In the genomic region with DNA sequence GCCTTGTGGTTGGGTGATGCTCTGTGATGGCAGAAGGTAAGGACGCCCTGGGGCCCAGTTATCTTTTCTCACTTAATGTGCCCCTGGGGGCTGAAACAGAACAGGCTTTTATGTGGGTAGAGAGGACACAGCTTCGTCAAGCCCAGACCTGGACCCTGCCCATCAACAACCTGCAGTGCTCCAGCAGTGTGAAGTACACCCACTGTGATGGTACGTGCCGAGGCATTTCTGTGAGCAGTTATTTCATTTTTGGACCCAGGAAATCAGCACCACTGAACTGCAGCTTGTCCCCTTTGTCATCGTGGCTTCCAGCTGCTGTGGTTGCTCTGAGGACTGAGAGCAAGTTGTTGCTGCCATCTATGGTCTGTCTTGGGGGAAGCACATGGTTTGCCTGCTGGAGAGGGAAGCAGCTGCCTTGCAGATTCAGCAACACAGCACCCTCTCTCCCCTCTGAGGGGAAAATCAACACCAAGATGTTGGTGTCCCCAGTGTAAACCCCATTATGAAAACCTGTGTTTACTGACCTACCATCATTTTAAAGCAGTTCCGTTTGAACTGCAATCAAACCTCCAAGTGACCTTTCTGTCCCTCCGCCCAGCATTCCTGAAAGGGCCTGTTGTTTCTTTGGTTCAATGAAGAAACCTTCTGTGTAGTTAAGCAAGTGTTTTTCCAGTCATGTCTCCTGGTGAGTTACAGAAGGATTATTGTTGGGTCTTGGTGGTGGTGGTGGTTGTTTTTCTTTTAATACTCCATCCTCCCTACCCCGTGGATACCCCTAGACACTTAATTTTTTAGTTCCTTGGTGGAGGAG, we compare ENCODE assay signal across 8 cellular contexts.
DNase-seq lines count a peak whose midpoint lies in the region; ATAC-seq and TF ChIP-seq lines count a peak whose summit lies in the region.

No MANE protein-coding gene starts in this region.

- POLR2A ChIA-PET in CD4-positive, alpha-beta memory T cell (lab: Charles Lee; ENCODE audit: partially characterized antibody), result interaction anchor here (0.9 to 3.6 kb wide), 6 partner anchors 9 to 292 kb away, joined by 3 to 58 read pairs (median 4); no protein-coding TSS in a partner anchor

- peak; percentile 94 for ATAC-seq in GM19397 (IDR thresholded peaks at IDR 0.05; ENCODE audit: unreplicated experiment)
- peak; percentile 93 for ATAC-seq in HG03469 (IDR thresholded peaks at IDR 0.05; ENCODE audit: unreplicated experiment)
- ATAC-seq in memory B cell (ENCODE audit: low read depth), result peak; percentile 94

- no peaks in the 10 kb centered on the region for H3K27me3 ChIP-seq in CD4-positive, alpha-beta memory T cell (ENCODE audit: insufficient read depth, low read length)
- no peaks in the 10 kb centered on the region for H3K27me3 ChIP-seq in dorsolateral prefrontal cortex

- peak; percentile 68 to 77 (median 73) for DNase-seq in CD4-positive, alpha-beta memory T cell
- DNase-seq in NCI-H526 (lab: John Stamatoyannopoulos, UW) (peak; percentile 72 to 78), dorsolateral prefrontal cortex (peak; percentile 50 to 92 (median 86)), memory B cell (ENCODE audit: low spot score in 2 of 2) (peak; percentile 66 to 79)
- peak; percentile 57 to 71 for DNase-seq in activated CD4-positive, alpha-beta T cell treated with anti-CD3 and anti-CD28 coated beads, Interleukin-2, amount 50 U/mL, for 48 hours
- peak; percentile 21 to 37 for DNase-seq in stimulated activated CD8-positive, alpha-beta memory T cell treated with anti-CD3 and anti-CD28 coated beads, Interleukin-2, amount 100 ng/mL, for 1 hour (ENCODE audit: low read depth in 2 of 2)

- peak; percentile 49 to 91 (median 79) for TF ChIP-seq CTCF in dorsolateral prefrontal cortex (IDR thresholded peaks at IDR 0.05 in 54 of 56, conservative IDR thresholded peaks at IDR 0.05 in 2 of 56; ENCODE audit: low read depth in 1 of 56, partially characterized antibody in 56 of 56)

- intact Hi-C loops in CD4-positive, alpha-beta memory T cell (cut with micrococcal nuclease), result loop anchor here (1.0 to 5.0 kb wide), 4 partner anchors 168 to 526 kb away; no protein-coding TSS in a partner anchor
- intact Hi-C loops in dorsolateral prefrontal cortex (cut with DNase I), result loop anchor here (1.0 to 5.0 kb wide), 7 partner anchors 35 to 294 kb away; no protein-coding TSS in a partner anchor

- H3K27ac ChIP-seq in CD4-positive, alpha-beta memory T cell (ENCODE audit: low read depth, low read length), result no peak overlapping the region
- peak overlapping the region; percentile 44 to 95 (median 90) for H3K27ac ChIP-seq in dorsolateral prefrontal cortex

- peaks cover 7 to 23% of the 10 kb centered on the region in 2 donors for H3K36me3 Mint-ChIP-seq in CD4-positive, alpha-beta memory T cell
- peaks cover 15% of the 10 kb centered on the region for H3K36me3 Mint-ChIP-seq in memory B cell

- H3K27ac Mint-ChIP-seq in CD4-positive, alpha-beta memory T cell, result peak overlapping the region in 6 of 7 donors; percentile 36 to 83 (median 56)
- peak overlapping the region; percentile 92 for H3K27ac Mint-ChIP-seq in memory B cell

- CTCF ChIA-PET in CD4-positive, alpha-beta memory T cell (lab: Charles Lee; ENCODE audit: partially characterized antibody), result interaction anchor here (0.6 to 5.9 kb wide), 53 partner anchors 8 to 568 kb away, joined by 3 to 173 read pairs (median 4); no protein-coding TSS in a partner anchor

- peaks cover 11% of the 10 kb centered on the region for H3K36me3 ChIP-seq in CD4-positive, alpha-beta memory T cell (ENCODE audit: insufficient read depth, low read length)

- H3K27me3 Mint-ChIP-seq in CD4-positive, alpha-beta memory T cell, result no peaks in the 10 kb centered on the region
- H3K27me3 Mint-ChIP-seq in memory B cell, result no peaks in the 10 kb centered on the region

- H3K4me3 ChIP-seq in CD4-positive, alpha-beta memory T cell (ENCODE audit: low read length in 2 of 2), result no peak overlapping the region
- peak overlapping the region in 47 of 59 donors; percentile 1 to 50 (median 25) for H3K4me3 ChIP-seq in dorsolateral prefrontal cortex

- H3K4me1 ChIP-seq in CD4-positive, alpha-beta memory T cell (ENCODE audit: insufficient read depth, low read length), result peaks cover 51% of the 10 kb centered on the region

- no peaks in the 10 kb centered on the region for H3K9me3 ChIP-seq in CD4-positive, alpha-beta memory T cell (ENCODE audit: control insufficient read depth in 1 of 2, low read length in 2 of 2)

- H3K4me1 Mint-ChIP-seq in CD4-positive, alpha-beta memory T cell, result peaks cover 48 to 56% (median 54%) of the 10 kb centered on the region in 4 donors
- H3K4me1 Mint-ChIP-seq in memory B cell, result peaks cover 38% of the 10 kb centered on the region

- H3K4me3 Mint-ChIP-seq in CD4-positive, alpha-beta memory T cell, result peak overlapping the region in 4 of 8 donors; percentile 6 to 18 (median 14)
- H3K4me3 Mint-ChIP-seq in memory B cell, result peak overlapping the region; percentile 41

- H3K9me3 Mint-ChIP-seq in CD4-positive, alpha-beta memory T cell, result no peaks in the 10 kb centered on the region
- H3K9me3 Mint-ChIP-seq in memory B cell, result no peaks in the 10 kb centered on the region

Comparison
In these comparisons a context has a peak if more than half of its experiments do, and no peak if none do; other contexts are left out.
1. DNase-seq: peak in every context shown above with its lines; median percentile 86 in dorsolateral prefrontal cortex; 75 in NCI-H526; 73 in CD4-positive, alpha-beta memory T cell; 72 in memory B cell; 64 in activated CD4-positive, alpha-beta T cell treated with anti-CD3 and anti-CD28 coated beads, Interleukin-2, amount 50 U/mL, for 48 hours; 29 in stimulated activated CD8-positive, alpha-beta memory T cell treated with anti-CD3 and anti-CD28 coated beads, Interleukin-2, amount 100 ng/mL, for 1 hour.
2. H3K4me3 ChIP-seq: peak in dorsolateral prefrontal cortex (47 of 59); none in CD4-positive, alpha-beta memory T cell (0 of 2).
3. Peak in every context shown above with its lines, with median percentiles within 50 percentile points of each other: ATAC-seq.